In genomic region chr20:18956878-18957277, GRCh38 we compare ENCODE assay signal across 35 cellular contexts.
"Had no signal": no experiment of that assay in that cellular context is flagged by ENCODE, and none has a peak within 500 bp of the region (broad histone marks: within the 10 kb centered on the region; RNA-seq: fewer than 3 reads in every experiment).

No MANE protein-coding gene starts in this region.

- ATAC-seq: activated CD8-positive, alpha-beta T cell treated with anti-CD3 and anti-CD28 coated beads for 36 hours; activated naive CD4-positive, alpha-beta T cell treated with anti-CD3 and anti-CD28 coated beads, Interleukin-2, amount 50 U/mL, for 72 hours; activated T-cell treated with anti-CD3 and anti-CD28 coated beads, Interleukin-2, amount 50 U/mL, for 4 hours; activated T-cell treated with anti-CD3 and anti-CD28 coated beads, Interleukin-2, amount 50 U/mL, for 72 hours; activated T-helper 17 cell treated with anti-CD3 and anti-CD28 coated beads, Interleukin-2, amount 50 U/mL, for 72 hours; body of pancreas had no signal

- H3K27me3 Mint-ChIP-seq: activated B cell treated with CpG ODN at 0.5 μM for 24 hours; activated CD4-positive, alpha-beta memory T cell treated with anti-CD3 and anti-CD28 coated beads for 36 hours; activated CD4-positive, alpha-beta T cell treated with anti-CD3 and anti-CD28 coated beads, Interleukin-2, amount 10 ng/mL, durations not matched to agents 7 days and 5 days; activated naive CD8-positive, alpha-beta T cell treated with anti-CD3 and anti-CD28 coated beads for 36 hours had no signal

- H3K4me3 Mint-ChIP-seq: activated B cell treated with CpG ODN at 0.5 μM for 24 hours; activated CD4-positive, alpha-beta memory T cell treated with anti-CD3 and anti-CD28 coated beads for 36 hours; activated CD4-positive, alpha-beta T cell treated with anti-CD3 and anti-CD28 coated beads, Interleukin-2, amount 10 ng/mL, durations not matched to agents 7 days and 5 days; activated CD8-positive, alpha-beta T cell treated with anti-CD3 and anti-CD28 coated beads for 36 hours; activated naive CD4-positive, alpha-beta T cell treated with anti-CD3 and anti-CD28 coated beads for 36 hours; activated naive CD8-positive, alpha-beta T cell treated with anti-CD3 and anti-CD28 coated beads for 36 hours; activated T-cell treated with anti-CD3 and anti-CD28 coated beads, Interleukin-2, amount 50 U/mL, for 4 hours; activated T-cell treated with anti-CD3 and anti-CD28 coated beads, Interleukin-2, amount 50 U/mL, for 72 hours; activated T-helper 1 cell treated with anti-CD3 and anti-CD28 coated beads, Interleukin-12 subunit alpha, Interleukin-12 subunit beta, Interleukin-2, Interleukin-4 antibody, amounts not matched to agents 30 ng/mL and 10 ng/mL and 1 ng/mL, durations not matched to agents 14 hours and 24 hours and 36 hours; activated T-helper 17 cell treated with anti-CD3 and anti-CD28 coated beads, Interleukin-2, amount 50 U/mL, for 72 hours; T-helper 1 cell treated with Interleukin-12 subunit alpha and Interleukin-12 subunit beta and Interleukin-4 antibody, amounts not matched to agents 30 μg/mL and 1 μg/mL, for 36 hours; T-helper 2 cell treated with Interferon-gamma antibody and Interleukin-4, amounts not matched to agents 5 μg/mL and 100 μg/mL, for 36 hours had no signal

- H3K9me3 ChIP-seq: adrenal gland, body of pancreas had no signal

- H3K4me1 ChIP-seq: adrenal gland, body of pancreas, breast epithelium had no signal

- H3K4me1 Mint-ChIP-seq: activated B cell treated with CpG ODN at 0.5 μM for 24 hours; activated CD4-positive, alpha-beta T cell treated with anti-CD3 and anti-CD28 coated beads, Interleukin-2, amount 10 ng/mL, durations not matched to agents 7 days and 5 days; activated naive CD8-positive, alpha-beta T cell treated with anti-CD3 and anti-CD28 coated beads for 36 hours; activated T-helper 17 cell treated with anti-CD3 and anti-CD28 coated beads, Interleukin-2, amount 50 U/mL, for 72 hours had no signal

- FAIRE-seq: astrocyte, TTC549 had no signal

- H3K4me3 ChIP-seq: adrenal gland, body of pancreas, breast epithelium had no signal

- H3K36me3 Mint-ChIP-seq: activated CD4-positive, alpha-beta memory T cell treated with anti-CD3 and anti-CD28 coated beads for 36 hours; activated naive CD8-positive, alpha-beta T cell treated with anti-CD3 and anti-CD28 coated beads for 36 hours had no signal

- H3K27me3 ChIP-seq: adrenal gland, body of pancreas, brain microvascular endothelial cell, breast epithelium had no signal

- DNase-seq: activated B cell treated with CpG ODN at 0.5 μM for 24 hours; activated CD4-positive, alpha-beta memory T cell treated with anti-CD3 and anti-CD28 coated beads for 36 hours; activated CD4-positive, alpha-beta T cell treated with anti-CD3 and anti-CD28 coated beads for 4 hours; activated CD4-positive, alpha-beta T cell treated with anti-CD3 and anti-CD28 coated beads, Interleukin-2, amount 10 ng/mL, durations not matched to agents 7 days and 5 days; activated CD4-positive, CD25-positive, alpha-beta regulatory T cell treated with anti-CD3 and anti-CD28 coated beads, Interleukin-2, amount 50 U/mL, for 72 hours; activated CD8-positive, alpha-beta memory T cell treated with anti-CD3 and anti-CD28 coated beads, Interleukin-2, amount 50 U/mL, for 4 hours; activated CD8-positive, alpha-beta T cell treated with anti-CD3 and anti-CD28 coated beads for 36 hours; activated effector memory CD4-positive, alpha-beta T cell treated with anti-CD3 and anti-CD28 coated beads, Interleukin-2, amount 50 U/mL, for 16 hours; activated gamma-delta T cell treated with Interleukin-2 at 50 U/mL for 16 hours; activated naive CD4-positive, alpha-beta T cell; activated naive CD4-positive, alpha-beta T cell treated with anti-CD3 and anti-CD28 coated beads for 36 hours; activated naive CD4-positive, alpha-beta T cell treated with anti-CD3 and anti-CD28 coated beads, Interleukin-2, amount 50 U/mL, for 16 hours; activated naive CD8-positive, alpha-beta T cell treated with anti-CD3 and anti-CD28 coated beads for 36 hours; activated T-cell treated with anti-CD3 and anti-CD28 coated beads for 4 hours; activated T-cell treated with anti-CD3 and anti-CD28 coated beads, Interleukin-2, amount 50 U/mL, for 1 hour; activated T-cell treated with anti-CD3 and anti-CD28 coated beads, Interleukin-2, amount 50 U/mL, for 4 hours; activated T-cell treated with anti-CD3 and anti-CD28 coated beads, Interleukin-2, amount 50 U/mL, for 72 hours; adrenal gland; amniotic stem cell; aorta; body of pancreas; brain microvascular endothelial cell; central memory CD4-positive, alpha-beta T cell; T-helper 1 cell; T-helper 2 cell; T-helper 9 cell had no signal

- H3K36me3 ChIP-seq: adrenal gland, brain microvascular endothelial cell, breast epithelium had no signal

- H3K27ac Mint-ChIP-seq: activated B cell treated with CpG ODN at 0.5 μM for 24 hours; activated CD4-positive, alpha-beta memory T cell treated with anti-CD3 and anti-CD28 coated beads for 36 hours; activated CD4-positive, alpha-beta T cell treated with anti-CD3 and anti-CD28 coated beads, Interleukin-2, amount 10 ng/mL, durations not matched to agents 7 days and 5 days; activated CD8-positive, alpha-beta T cell treated with anti-CD3 and anti-CD28 coated beads for 36 hours; activated naive CD4-positive, alpha-beta T cell treated with anti-CD3 and anti-CD28 coated beads for 36 hours; activated naive CD4-positive, alpha-beta T cell treated with anti-CD3 and anti-CD28 coated beads, Interleukin-2, amount 50 U/mL, for 72 hours; activated naive CD8-positive, alpha-beta T cell treated with anti-CD3 and anti-CD28 coated beads for 36 hours; activated T-cell treated with anti-CD3 and anti-CD28 coated beads, Interleukin-2, amount 50 U/mL, for 72 hours; activated T-helper 1 cell treated with anti-CD3 and anti-CD28 coated beads, Interleukin-12 subunit alpha, Interleukin-12 subunit beta, Interleukin-2, Interleukin-4 antibody, amounts not matched to agents 30 ng/mL and 10 ng/mL and 1 ng/mL, durations not matched to agents 14 hours and 24 hours and 36 hours; activated T-helper 17 cell treated with anti-CD3 and anti-CD28 coated beads, Interleukin-2, amount 50 U/mL, for 72 hours; T-helper 1 cell treated with Interleukin-12 subunit alpha and Interleukin-12 subunit beta and Interleukin-4 antibody, amounts not matched to agents 30 μg/mL and 1 μg/mL, for 36 hours; T-helper 2 cell treated with Interferon-gamma antibody and Interleukin-4, amounts not matched to agents 5 μg/mL and 100 μg/mL, for 36 hours had no signal

- H3K27ac ChIP-seq: adrenal gland, body of pancreas, brain microvascular endothelial cell, breast epithelium, VCaP had no signal

- H3K9me3 Mint-ChIP-seq: activated CD4-positive, alpha-beta memory T cell treated with anti-CD3 and anti-CD28 coated beads for 36 hours; activated T-helper 1 cell treated with anti-CD3 and anti-CD28 coated beads, Interleukin-12 subunit alpha, Interleukin-12 subunit beta, Interleukin-2, Interleukin-4 antibody, amounts not matched to agents 30 ng/mL and 10 ng/mL and 1 ng/mL, durations not matched to agents 14 hours and 24 hours and 36 hours had no signal
